In the genomic region with DNA sequence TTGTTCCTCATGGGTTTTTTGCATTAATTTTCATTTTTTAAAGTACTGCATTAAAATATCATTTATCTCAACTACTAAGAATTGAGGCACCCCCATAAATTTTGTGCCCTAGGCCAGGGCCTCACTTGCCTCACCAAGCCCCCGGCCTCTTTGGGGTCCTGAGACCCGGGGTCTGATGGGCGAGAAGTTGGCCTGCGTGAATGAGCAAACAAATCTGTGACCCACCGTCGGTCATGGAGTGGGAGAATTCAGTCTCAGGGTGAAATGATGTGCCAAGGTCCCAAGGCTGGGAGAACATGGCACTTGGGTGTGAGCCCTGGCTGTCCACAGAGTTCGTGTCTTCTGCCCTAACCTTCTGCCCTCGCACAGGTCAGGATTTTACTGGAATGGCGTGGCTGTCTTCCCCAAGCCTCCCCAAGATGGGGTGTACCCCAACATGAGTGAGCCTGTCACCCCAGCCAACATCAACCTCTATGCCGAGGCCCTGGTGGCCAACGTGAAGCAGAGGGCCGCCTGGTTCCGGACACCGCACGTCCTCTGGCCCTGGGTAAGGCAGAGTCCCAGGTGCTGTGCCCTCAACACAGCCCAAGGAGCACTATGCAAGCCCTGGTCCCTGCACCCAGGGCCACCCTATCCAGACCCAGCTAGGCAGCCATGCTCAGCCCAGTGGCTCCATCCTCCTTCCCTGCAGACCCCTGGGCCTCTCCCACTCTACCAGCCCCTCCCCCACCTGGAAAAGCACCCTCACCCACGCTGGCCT, we compare ENCODE assay signal across 1 cellular context.
TF ChIP-seq lines count a peak whose summit lies in the region.

No MANE protein-coding gene starts in this region.

TF ChIP-seq in GM12878, 131 proteins besides CTCF, POLR2A, EP300 and RAD21:
- TF ChIP-seq, protein P1, sequence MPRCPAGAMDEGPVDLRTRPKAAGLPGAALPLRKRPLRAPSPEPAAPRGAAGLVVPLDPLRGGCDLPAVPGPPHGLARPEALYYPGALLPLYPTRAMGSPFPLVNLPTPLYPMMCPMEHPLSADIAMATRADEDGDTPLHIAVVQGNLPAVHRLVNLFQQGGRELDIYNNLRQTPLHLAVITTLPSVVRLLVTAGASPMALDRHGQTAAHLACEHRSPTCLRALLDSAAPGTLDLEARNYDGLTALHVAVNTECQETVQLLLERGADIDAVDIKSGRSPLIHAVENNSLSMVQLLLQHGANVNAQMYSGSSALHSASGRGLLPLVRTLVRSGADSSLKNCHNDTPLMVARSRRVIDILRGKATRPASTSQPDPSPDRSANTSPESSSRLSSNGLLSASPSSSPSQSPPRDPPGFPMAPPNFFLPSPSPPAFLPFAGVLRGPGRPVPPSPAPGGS (IDR thresholded peaks at IDR 0.05; ENCODE audit: borderline replicate concordance, insufficient read depth, low read depth, low read length, poor library complexity, severe bottlenecking), result peak; percentile 87
- TF ChIP-seq MXI1 (IDR thresholded peaks at IDR 0.05; ENCODE audit: low read depth, low read length) (no peak), GATAD2B (conservative IDR thresholded peaks at IDR 0.05; ENCODE audit: low read depth) (no peak)
